15 cellular contexts compared by ENCODE assay signal in genomic region chr14:101033446-101034165, GRCh38.
DNase-seq lines count a peak whose midpoint lies in the region; ATAC-seq, FAIRE-seq and TF ChIP-seq lines count a peak whose summit lies in the region.
"Had no signal": no experiment of that assay in that cellular context is flagged by ENCODE, and none has a peak within 500 bp of the region (broad histone marks: within the 10 kb centered on the region; RNA-seq: fewer than 3 reads in every experiment).

No MANE protein-coding gene starts in this region.

- H3K27me3 Mint-ChIP-seq in astrocyte (ENCODE audit: low read depth, unreplicated experiment) (peaks cover 5% of the 10 kb centered on the region), MCF 10A (ENCODE audit: insufficient read depth, unreplicated experiment) (no peaks in the 10 kb centered on the region)

- no peaks in the 10 kb centered on the region for H3K9me3 ChIP-seq in astrocyte (ENCODE audit: insufficient read depth, low read depth, low read length)
- H3K9me3 ChIP-seq in tibial artery: no peaks in the 10 kb centered on the region
- H3K9me3 ChIP-seq: BLaER1 treated with 17β-estradiol and CSF1 and Interleukin-3, amounts not matched to agents 10 nM and 100 nM had no signal

- H3K27ac ChIP-seq in astrocyte (ENCODE audit: low read depth, low read length) (no peak overlapping the region), tibial artery (no peak overlapping the region)
- H3K27ac ChIP-seq: BLaER1 treated with 17β-estradiol and CSF1 and Interleukin-3, amounts not matched to agents 10 nM and 100 nM had no signal

- no peak overlapping the region for H2AFZ ChIP-seq in astrocyte (ENCODE audit: low read depth, low read length)

- H3K27me3 ChIP-seq in astrocyte (ENCODE audit: insufficient read depth, low read length) (no peaks in the 10 kb centered on the region), tibial artery (no peaks in the 10 kb centered on the region)
- H3K27me3 ChIP-seq: BLaER1 treated with 17β-estradiol and CSF1 and Interleukin-3, amounts not matched to agents 10 nM and 100 nM had no signal

- no peak overlapping the region for H3K4me3 ChIP-seq in astrocyte (ENCODE audit: insufficient read depth, low read depth, low read length)
- no peak overlapping the region for H3K4me3 ChIP-seq in tibial artery
- H3K4me3 ChIP-seq: BLaER1 treated with 17β-estradiol and CSF1 and Interleukin-3, amounts not matched to agents 10 nM and 100 nM had no signal

- no peak for TF ChIP-seq CTCF in astrocyte (IDR thresholded peaks at IDR 0.05; ENCODE audit: insufficient read depth, low read depth, low read length)
- TF ChIP-seq CTCF in tibial artery (IDR thresholded peaks at IDR 0.05): no peak
- TF ChIP-seq CTCF in MCF 10A (IDR thresholded peaks at IDR 0.05; ENCODE audit: unreplicated experiment): no peak

- no peak overlapping the region for H3K4me3 Mint-ChIP-seq in astrocyte (ENCODE audit: unreplicated experiment)
- H3K4me3 Mint-ChIP-seq in MCF 10A (ENCODE audit: unreplicated experiment): no peak overlapping the region

- ATAC-seq in GM18867 (IDR thresholded peaks at IDR 0.05; ENCODE audit: unreplicated experiment): no peak
- no peak for ATAC-seq in HG02970 (IDR thresholded peaks at IDR 0.05; ENCODE audit: low FRiP score, unreplicated experiment)

- H4K20me1 ChIP-seq in astrocyte (ENCODE audit: insufficient read depth, low read length): peaks cover 83% of the 10 kb centered on the region
- H4K20me1 ChIP-seq: BLaER1 treated with 17β-estradiol and CSF1 and Interleukin-3, amounts not matched to agents 10 nM and 100 nM had no signal

- H3K36me3 ChIP-seq in astrocyte (ENCODE audit: insufficient read depth, low read length) (peaks cover 41% of the 10 kb centered on the region), tibial artery (no peaks in the 10 kb centered on the region)
- H3K36me3 ChIP-seq: BLaER1 treated with 17β-estradiol and CSF1 and Interleukin-3, amounts not matched to agents 10 nM and 100 nM had no signal

- intact Hi-C loops in tibial artery (cut with DNase I; ENCODE audit: low total_unique reads): no loop called here
- intact Hi-C loops in MCF 10A (cut with micrococcal nuclease): no loop called here

- no TSS peak for BruUV-seq in MCF 10A (replicated peaks; lab: Mats Ljungman, UMichigan)

- H3K9me3 Mint-ChIP-seq in astrocyte (ENCODE audit: unreplicated experiment) (peaks cover 13% of the 10 kb centered on the region), MCF 10A (ENCODE audit: unreplicated experiment) (no peaks in the 10 kb centered on the region)

- H3K9ac ChIP-seq in astrocyte (ENCODE audit: low read length): no peak overlapping the region
- H3K9ac ChIP-seq: BLaER1 treated with 17β-estradiol and CSF1 and Interleukin-3, amounts not matched to agents 10 nM and 100 nM had no signal

- H3K4me2 ChIP-seq in astrocyte (ENCODE audit: low read length): no peak overlapping the region
- H3K4me2 ChIP-seq: BLaER1 treated with 17β-estradiol and CSF1 and Interleukin-3, amounts not matched to agents 10 nM and 100 nM had no signal

- H3K79me2 ChIP-seq in astrocyte (ENCODE audit: insufficient read depth, low read length): peaks cover 36% of the 10 kb centered on the region

- peak overlapping the region; percentile 77 for H3K27ac Mint-ChIP-seq in astrocyte (ENCODE audit: unreplicated experiment)
- no peak overlapping the region for H3K27ac Mint-ChIP-seq in MCF 10A (ENCODE audit: low read depth, unreplicated experiment)

- peak; percentile 49 for DNase-seq in activated effector memory CD4-positive, alpha-beta T cell treated with anti-CD3 and anti-CD28 coated beads, Interleukin-2, amount 50 U/mL, for 16 hours
- no peak for DNase-seq in activated effector memory CD4-positive, alpha-beta T cell treated with Interleukin-2 at 50 U/mL for 16 hours
- DNase-seq in astrocyte (ENCODE audit: low read depth) (no peak), mesenteric fat pad (ENCODE audit: low spot score) (peak; percentile 59), tibial artery (peak; percentile 14 to 48), MCF 10A (ENCODE audit: unreplicated experiment) (no peak)
- DNase-seq: 8988T, KG1, NCI-H1092 treated with DMSO at 0.1 percent for 48 hours, NCI-H187, NCI-H2171 treated with DMSO at 0.1 percent for 48 hours, NCI-H774 had no signal

- FAIRE-seq in astrocyte (lab: Jason Lieb, UNC): no peak

- POLR2A ChIA-PET in MCF 10A (lab: Yijun Ruan, JAX): no interaction called here

- H3K36me3 Mint-ChIP-seq in astrocyte (ENCODE audit: low read depth, unreplicated experiment): peaks cover 25% of the 10 kb centered on the region
- H3K36me3 Mint-ChIP-seq in MCF 10A (ENCODE audit: insufficient read depth, unreplicated experiment): no peaks in the 10 kb centered on the region

- H3K4me1 ChIP-seq in astrocyte (ENCODE audit: insufficient read depth, low read length) (no peaks in the 10 kb centered on the region), tibial artery (no peaks in the 10 kb centered on the region)
- H3K4me1 ChIP-seq: BLaER1 treated with 17β-estradiol and CSF1 and Interleukin-3, amounts not matched to agents 10 nM and 100 nM had no signal

- CTCF ChIA-PET in MCF 10A (lab: Yijun Ruan, JAX): no interaction called here

- H3K4me1 Mint-ChIP-seq in astrocyte (ENCODE audit: low read depth, unreplicated experiment) (peaks cover 5% of the 10 kb centered on the region), MCF 10A (ENCODE audit: insufficient read depth, unreplicated experiment) (no peaks in the 10 kb centered on the region)

Comparison
In these comparisons a context has a peak if more than half of its experiments do, and no peak if none do; other contexts are left out.
1. DNase-seq: peak in activated effector memory CD4-positive, alpha-beta T cell treated with anti-CD3 and anti-CD28 coated beads, Interleukin-2, amount 50 U/mL, for 16 hours (single experiment), mesenteric fat pad (single experiment) and tibial artery (2 of 2); none in activated effector memory CD4-positive, alpha-beta T cell treated with Interleukin-2 at 50 U/mL for 16 hours (single experiment), astrocyte (single experiment) and MCF 10A (single experiment).